Comparison of ENCODE assay signal across 1 cellular context in genomic region chr7:75663302-75663907, GRCh38.
TF ChIP-seq lines count a peak whose summit lies in the region.

No MANE protein-coding gene starts in this region.

TF ChIP-seq in HepG2, 621 proteins besides CTCF, POLR2A, EP300 and RAD21 (continued from another document):
- TF ChIP-seq ZNF281 (CRISPR knock-in tag; IDR thresholded peaks at IDR 0.05; ENCODE audit: borderline replicate concordance) (no peak), ZBTB14 (CRISPR knock-in tag; IDR thresholded peaks at IDR 0.05) (no peak)
